In genomic region chrX:134936542-134936941, GRCh38 we compare ENCODE assay signal across 9 cellular contexts. TPM values are rescaled to one million over a fixed set of nuclear protein-coding genes. Genes with fewer than 3 reads are reported as not detected.
A peak's percentile ranks its signal among the peaks of the same experiment; 100 is the strongest.
DNase-seq lines count a peak whose midpoint lies in the region; ATAC-seq, FAIRE-seq and TF ChIP-seq lines count a peak whose summit lies in the region.
"Had no signal": no experiment of that assay in that cellular context is flagged by ENCODE, and none has a peak within 500 bp of the region (broad histone marks: within the 10 kb centered on the region; RNA-seq: fewer than 3 reads in every experiment).

No MANE protein-coding gene starts in this region.

- H3K27me3 ChIP-seq in osteoblast (ENCODE audit: insufficient read depth, low read length), result no peaks in the 10 kb centered on the region

- CTCF ChIA-PET in RWPE1 (lab: Yijun Ruan, JAX), result interaction anchor here (0.7 to 1.1 kb wide), 2 partner anchors 29 to 664 kb away, joined by 3 to 8 read pairs; no protein-coding TSS in a partner anchor

- DNase-seq in ELR (ENCODE audit: low read depth), result peak; percentile 73
- DNase-seq in RCC 7860 (ENCODE audit: low spot score), result peak; percentile 81
- peak; percentile 61 for DNase-seq in epithelial cell of esophagus (ENCODE audit: low read depth)
- DNase-seq in osteoblast (ENCODE audit: insufficient read length, low spot score, missing footprints), result no peak
- no peak for DNase-seq in T-helper 2 cell
- DNase-seq in RWPE1 (ENCODE audit: low spot score), result no peak
- DNase-seq in stimulated activated naive CD8-positive, alpha-beta T cell treated with anti-CD3 and anti-CD28 coated beads, Interleukin-15, Interleukin-2, amounts not matched to agents 100 U/mL and 50 U/mL, for 24 hours, result no peak
- DNase-seq: activated CD4-positive, alpha-beta T cell treated with anti-CD3 and anti-CD28 coated beads, Interleukin-2, amount 10 ng/mL, durations not matched to agents 24 days and 14 days had no signal

- TF ChIP-seq CTCF in epithelial cell of esophagus (IDR thresholded peaks at IDR 0.05; ENCODE audit: insufficient read depth, low read depth, low read length, missing control alignments), result no peak
- no peak for TF ChIP-seq CTCF in osteoblast (IDR thresholded peaks at IDR 0.05; ENCODE audit: extremely low read depth, low read depth, low read length)
- TF ChIP-seq CTCF in RWPE1 (conservative IDR thresholded peaks at IDR 0.05; ENCODE audit: low read depth), result no peak

- no peak overlapping the region for H3K4me3 ChIP-seq in epithelial cell of esophagus (ENCODE audit: low read length)
- no peak overlapping the region for H3K4me3 ChIP-seq in osteoblast (ENCODE audit: insufficient read depth, low read length)

- H3K79me2 ChIP-seq in osteoblast (ENCODE audit: insufficient read depth, low read length), result no peaks in the 10 kb centered on the region

- POLR2A ChIA-PET in RWPE1 (lab: Yijun Ruan, JAX; ENCODE audit: low non-redundant PET), result no interaction called here

- H3K36me3 ChIP-seq in osteoblast (ENCODE audit: insufficient read depth, low read length), result no peaks in the 10 kb centered on the region

- peak overlapping the region; percentile 59 for H3K27ac ChIP-seq in osteoblast (ENCODE audit: low read depth, low read length)
- no peak overlapping the region for H3K27ac ChIP-seq in RWPE1

- ATAC-seq in GM21717 (IDR thresholded peaks at IDR 0.05; ENCODE audit: unreplicated experiment), result no peak
- ATAC-seq in stimulated activated naive CD8-positive, alpha-beta T cell treated with anti-CD3 and anti-CD28 coated beads, Interleukin-15, Interleukin-2, amounts not matched to agents 100 U/mL and 50 U/mL, for 24 hours, result no peak

- H3K4me2 ChIP-seq in osteoblast (ENCODE audit: insufficient read depth, low read length), result peak overlapping the region; percentile 32

- peak; percentile 92 for FAIRE-seq in RCC 7860 (lab: Jason Lieb, UNC)

- H3K4me1 ChIP-seq in osteoblast (ENCODE audit: insufficient read depth, low read length), result peaks cover 16% of the 10 kb centered on the region

- H3K9me3 ChIP-seq in osteoblast (ENCODE audit: low read depth, low read length), result no peaks in the 10 kb centered on the region

- no peak overlapping the region for H2AFZ ChIP-seq in osteoblast (ENCODE audit: low read length)

- H4K20me1 ChIP-seq in osteoblast (ENCODE audit: insufficient read depth, low read length), result no peaks in the 10 kb centered on the region

RNA-seq across cellular contexts. Expression of gene MOSPD1, which starts 21.5 kb away (rescaled TPM):
- total RNA-seq in osteoblast, result 43.3 and 46.0 TPM in 2 replicates

RNA-seq across cellular contexts. Expression of gene SMIM10, which starts 54.2 kb away (rescaled TPM):
- total RNA-seq in osteoblast, result 7.1 and 8.0 TPM in 2 replicates

Comparison
In these comparisons a context has a peak if more than half of its experiments do, and no peak if none do; other contexts are left out.
1. DNase-seq: peak in ELR (single experiment), RCC 7860 (single experiment) and epithelial cell of esophagus (single experiment); none in osteoblast (single experiment), T-helper 2 cell (0 of 5), RWPE1 (single experiment) and stimulated activated naive CD8-positive, alpha-beta T cell treated with anti-CD3 and anti-CD28 coated beads, Interleukin-15, Interleukin-2, amounts not matched to agents 100 U/mL and 50 U/mL, for 24 hours (single experiment).